ENCODE assay signal across 9 cellular contexts in the genomic region with DNA sequence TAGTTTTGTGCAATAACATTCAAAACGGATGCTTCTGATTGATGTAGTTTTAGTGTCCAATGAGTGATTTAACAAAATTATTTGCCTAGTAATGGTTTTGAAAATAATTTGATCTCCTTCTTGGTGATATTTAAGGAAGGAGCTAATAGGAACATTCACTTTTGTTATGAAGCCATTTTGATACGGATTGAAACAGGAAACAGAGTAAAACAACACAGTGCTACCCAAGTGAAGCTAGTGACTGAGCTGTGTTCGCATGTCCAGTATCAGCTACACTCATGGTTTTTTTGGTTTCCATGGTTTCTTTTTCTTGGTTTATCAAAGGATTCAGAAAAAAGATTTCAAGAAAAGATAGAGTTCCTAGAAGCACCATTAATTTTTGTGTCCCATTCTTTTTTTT. TPM values are rescaled to one million over a fixed set of nuclear protein-coding genes. Genes with fewer than 3 reads are reported as not detected.
DNase-seq lines count a peak whose midpoint lies in the region; ATAC-seq, FAIRE-seq and TF ChIP-seq lines count a peak whose summit lies in the region.
"Had no signal": no experiment of that assay in that cellular context is flagged by ENCODE, and none has a peak within 500 bp of the region (broad histone marks: within the 10 kb centered on the region; RNA-seq: fewer than 3 reads in every experiment).

No MANE protein-coding gene starts in this region.

- TF ChIP-seq CTCF in CD4-positive, alpha-beta T cell (IDR thresholded peaks at IDR 0.05) = no peak

- peaks cover 35% of the 10 kb centered on the region for H3K36me3 Mint-ChIP-seq in CD4-positive, alpha-beta T cell (ENCODE audit: low read depth)
- H3K36me3 Mint-ChIP-seq in activated naive CD8-positive, alpha-beta T cell treated with anti-CD3 and anti-CD28 coated beads for 36 hours = peaks cover 54% of the 10 kb centered on the region
- H3K36me3 Mint-ChIP-seq in naive thymus-derived CD8-positive, alpha-beta T cell = peaks cover 0 to 22% (median 9%) of the 10 kb centered on the region in 3 donors

- no peaks in the 10 kb centered on the region for H3K27me3 Mint-ChIP-seq in CD4-positive, alpha-beta T cell
- no peaks in the 10 kb centered on the region for H3K27me3 Mint-ChIP-seq in activated naive CD8-positive, alpha-beta T cell treated with anti-CD3 and anti-CD28 coated beads for 36 hours
- H3K27me3 Mint-ChIP-seq in naive thymus-derived CD8-positive, alpha-beta T cell = no peaks in the 10 kb centered on the region

- peaks cover 3% of the 10 kb centered on the region for H3K9me3 ChIP-seq in CD4-positive, alpha-beta T cell (ENCODE audit: control insufficient read depth, low read length)

- peak; percentile 48 for FAIRE-seq in GM18507 (lab: Jason Lieb, UNC)

- peaks cover 2% of the 10 kb centered on the region for H3K9me3 Mint-ChIP-seq in CD4-positive, alpha-beta T cell
- peaks cover 12% of the 10 kb centered on the region for H3K9me3 Mint-ChIP-seq in activated naive CD8-positive, alpha-beta T cell treated with anti-CD3 and anti-CD28 coated beads for 36 hours
- peaks cover 0 to 5% (median 3%) of the 10 kb centered on the region in 9 donors for H3K9me3 Mint-ChIP-seq in naive thymus-derived CD8-positive, alpha-beta T cell

- H3K27ac Mint-ChIP-seq in CD4-positive, alpha-beta T cell = peak overlapping the region; percentile 86
- peak overlapping the region; percentile 88 for H3K27ac Mint-ChIP-seq in activated naive CD8-positive, alpha-beta T cell treated with anti-CD3 and anti-CD28 coated beads for 36 hours
- H3K27ac Mint-ChIP-seq in naive thymus-derived CD8-positive, alpha-beta T cell = peak overlapping the region; percentile 75 to 94 (median 88)
- H3K27ac Mint-ChIP-seq: WTC11 had no signal

- ATAC-seq in CD4-positive, alpha-beta T cell (ENCODE audit: poor library complexity) = peak; percentile 57
- peak; percentile 65 to 70 for ATAC-seq in naive thymus-derived CD8-positive, alpha-beta T cell
- ATAC-seq in GM18511 (IDR thresholded peaks at IDR 0.05; ENCODE audit: unreplicated experiment) = no peak
- ATAC-seq: WTC11 had no signal

- H3K4me3 Mint-ChIP-seq in CD4-positive, alpha-beta T cell = peak overlapping the region; percentile 88
- peak overlapping the region; percentile 47 for H3K4me3 Mint-ChIP-seq in activated naive CD8-positive, alpha-beta T cell treated with anti-CD3 and anti-CD28 coated beads for 36 hours
- H3K4me3 Mint-ChIP-seq in naive thymus-derived CD8-positive, alpha-beta T cell = peak overlapping the region; percentile 63 to 82 (median 79)
- H3K4me3 Mint-ChIP-seq: WTC11 had no signal

- peak overlapping the region; percentile 59 for H3K27ac ChIP-seq in CD4-positive, alpha-beta T cell (ENCODE audit: low read depth, low read length)

- no peak for DNase-seq in CD4-positive, alpha-beta T cell
- DNase-seq in GM18507 (ENCODE audit: extremely low spot score, insufficient read length, low read depth) = no peak
- DNase-seq in activated naive CD8-positive, alpha-beta T cell treated with anti-CD3 and anti-CD28 coated beads for 36 hours = no peak
- peak in 3 of 10 donors; percentile 15 to 39 (median 26) for DNase-seq in naive thymus-derived CD8-positive, alpha-beta T cell
- DNase-seq in NCI-H2107 treated with DMSO at 0.1 percent for 48 hours (lab: John Stamatoyannopoulos, UW; ENCODE audit: unreplicated experiment) = no peak
- no peak for DNase-seq in retina
- DNase-seq: NCI-H1694 treated with DMSO at 0.1 percent for 48 hours had no signal

- peaks cover 85% of the 10 kb centered on the region for H3K4me1 Mint-ChIP-seq in CD4-positive, alpha-beta T cell (ENCODE audit: low read depth)
- H3K4me1 Mint-ChIP-seq in activated naive CD8-positive, alpha-beta T cell treated with anti-CD3 and anti-CD28 coated beads for 36 hours = peaks cover 62% of the 10 kb centered on the region
- peaks cover 51 to 74% (median 66%) of the 10 kb centered on the region in 4 donors for H3K4me1 Mint-ChIP-seq in naive thymus-derived CD8-positive, alpha-beta T cell

- POLR2A ChIA-PET in CD4-positive, alpha-beta T cell (lab: Charles Lee) = interaction anchor here (0.8 to 3.6 kb wide), 13 partner anchors 10 to 222 kb away, joined by 3 to 104 read pairs (median 6); partner anchors contain the start of genes PLEKHO1 and VPS45
- POLR2A ChIA-PET in naive thymus-derived CD8-positive, alpha-beta T cell (lab: Charles Lee) = interaction anchor here (1.0 to 4.6 kb wide), 5 partner anchors 11 to 56 kb away, joined by 3 to 54 read pairs (median 10); partner anchors contain the start of gene PLEKHO1

- CTCF ChIA-PET in CD4-positive, alpha-beta T cell (lab: Charles Lee) = interaction anchor here (1.1 to 1.5 kb wide), 2 partner anchors 36 to 78 kb away, joined by 3 read pairs; no protein-coding TSS in a partner anchor

- intact Hi-C loops in CD4-positive, alpha-beta T cell (cut with DNase I, micrococcal nuclease) = loop anchor here (2.0 kb wide), 1 partner anchor 41 kb away; no protein-coding TSS in a partner anchor

- H3K27me3 ChIP-seq in CD4-positive, alpha-beta T cell (ENCODE audit: control insufficient read depth, insufficient read depth, low read length) = no peaks in the 10 kb centered on the region

RNA-seq across cellular contexts. Expression of gene PLEKHO1, which starts 40.1 kb away (rescaled TPM):
- total RNA-seq in CD4-positive, alpha-beta T cell = 100 to 1,000 TPM in 1 of 2 experiments, 10 to 100 TPM in 1; 97.6 to 110 TPM
- 10 to 100 TPM; 14.9 to 15.5 TPM for total RNA-seq in activated naive CD8-positive, alpha-beta T cell treated with anti-CD3 and anti-CD28 coated beads for 36 hours
- total RNA-seq in naive thymus-derived CD8-positive, alpha-beta T cell = 100 to 1,000 TPM; 135 to 137 TPM
- 10 to 100 TPM; 19.4 to 30.8 (median 30.4) TPM for polyA plus RNA-seq in naive thymus-derived CD8-positive, alpha-beta T cell

RNA-seq across cellular contexts. Expression of gene VPS45, which starts 42.0 kb away (rescaled TPM):
- 10 to 100 TPM in 1 of 2 experiments, 1 to 10 TPM in 1; 9.6 to 10.7 TPM for total RNA-seq in CD4-positive, alpha-beta T cell
- total RNA-seq in activated naive CD8-positive, alpha-beta T cell treated with anti-CD3 and anti-CD28 coated beads for 36 hours = 10 to 100 TPM; 22.9 to 23.0 TPM
- 10 to 100 TPM; 34.1 to 39.8 TPM for total RNA-seq in naive thymus-derived CD8-positive, alpha-beta T cell
- polyA plus RNA-seq in naive thymus-derived CD8-positive, alpha-beta T cell = 10 to 100 TPM; 21.8 to 29.9 (median 27.8) TPM

Comparison
In these comparisons a context has a peak if more than half of its experiments do, and no peak if none do; other contexts are left out.
1. RNA of gene PLEKHO1, which starts 40.1 kb away (total RNA-seq): 135 to 137 TPM in naive thymus-derived CD8-positive, alpha-beta T cell and 97.6 to 110 TPM in CD4-positive, alpha-beta T cell; 14.9 to 15.5 TPM in activated naive CD8-positive, alpha-beta T cell treated with anti-CD3 and anti-CD28 coated beads for 36 hours; every median in the first group is over 4 times any median in the second.
2. Peak in every context shown above with its lines, with median percentiles within 50 percentile points of each other: H3K27ac Mint-ChIP-seq and H3K4me3 Mint-ChIP-seq.